ENCODE assay signal across 8 cellular contexts in the genomic region with DNA sequence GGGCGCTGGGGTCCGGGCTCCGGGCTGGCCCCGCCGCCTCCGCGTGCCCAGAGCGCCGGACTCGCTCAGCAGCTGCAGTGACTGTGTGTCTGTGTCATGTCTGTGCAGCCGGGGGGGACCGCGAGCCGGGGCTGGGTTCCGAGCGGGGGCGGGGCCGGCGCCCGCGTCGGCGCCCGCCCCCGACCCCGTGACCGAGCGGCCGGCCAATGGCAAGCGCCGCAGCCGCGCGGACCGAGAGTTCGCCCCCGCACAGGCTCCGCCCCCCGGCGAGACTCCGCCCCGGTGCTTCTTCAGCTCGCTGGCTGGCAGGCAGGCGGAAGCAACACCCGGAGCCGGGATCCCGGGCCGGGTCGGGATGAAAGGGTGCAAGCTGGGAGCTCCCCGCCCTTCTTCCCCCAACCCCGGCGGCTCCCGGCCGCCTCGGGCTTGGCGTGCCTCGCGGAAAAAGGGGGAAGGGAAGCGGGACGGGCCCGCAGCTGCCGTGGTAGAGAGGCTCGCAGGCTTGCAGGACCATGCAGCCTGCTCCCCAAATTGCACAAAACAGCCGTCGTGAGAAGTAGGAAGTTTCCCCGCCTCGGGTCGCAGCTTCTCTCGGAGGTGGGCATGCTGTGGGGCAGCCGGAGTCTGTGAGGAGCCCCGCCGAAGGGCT. TPM values are rescaled to one million over a fixed set of nuclear protein-coding genes. Genes with fewer than 3 reads are reported as not detected.
DNase-seq lines count a peak whose midpoint lies in the region; ATAC-seq, FAIRE-seq and TF ChIP-seq lines count a peak whose summit lies in the region.

No MANE protein-coding gene starts in this region.

- peak; percentile 85 to 92 for ATAC-seq in A549
- peak; percentile 65 for ATAC-seq in GM18873 (IDR thresholded peaks at IDR 0.05; ENCODE audit: low FRiP score, unreplicated experiment)
- ATAC-seq in HG03108 (IDR thresholded peaks at IDR 0.05; ENCODE audit: unreplicated experiment): peak; percentile 65

- TF ChIP-seq EP300 in A549 (IDR thresholded peaks at IDR 0.05): no peak

- no peaks in the 10 kb centered on the region for H3K9me3 ChIP-seq in A549

- H3K27ac ChIP-seq in A549: peak overlapping the region; percentile 68 to 91

- CTCF ChIA-PET in A549 (lab: Yijun Ruan, JAX): interaction anchor here (1.0 to 4.3 kb wide), 4 partner anchors 31 to 1310 kb away, joined by 3 to 17 read pairs (median 4); no protein-coding TSS in a partner anchor

- peak; percentile 73 for TF ChIP-seq POLR2A in A549 (IDR thresholded peaks at IDR 0.05; ENCODE audit: low read length)

- peak overlapping the region; percentile 66 for H3K4me3 ChIP-seq in A549

- TF ChIP-seq CTCF in A549 (IDR thresholded peaks at IDR 0.05): no peak

- no peak for FAIRE-seq in A549 (lab: Jason Lieb, UNC)

- H3K4me2 ChIP-seq in A549: peak overlapping the region; percentile 99

- 0% methylated on average over 11 of the region's 72 CpGs for WGBS in A549 (ENCODE audit: missing lambda C conversion rate)

- POLR2A ChIA-PET in A549 (lab: Yijun Ruan, JAX): interaction anchor here (0.5 to 0.6 kb wide), 3 partner anchors 402 to 1233 kb away, joined by 3 read pairs; no protein-coding TSS in a partner anchor

- DNase-seq in A549 (ENCODE audit: low read depth in 1 of 2, low spot score in 1 of 2) (peak; percentile 51 to 85), NCI-H226 (peak; percentile 76), cortex of kidney (lab: John Stamatoyannopoulos, UW) (peak; percentile 64), left kidney (ENCODE audit: low read depth, low spot score) (peak; percentile 99)
- DNase-seq in activated CD4-positive, alpha-beta T cell treated with anti-CD3 and anti-CD28 coated beads, Interleukin-2, amount 50 U/mL, for 1 hour: peak; percentile 77
- DNase-seq in stimulated activated CD4-positive, alpha-beta T cell treated with anti-CD3 and anti-CD28 coated beads, Interleukin-1b, Interleukin-23, amount 100 ng/mL, for 24 hours (ENCODE audit: low read depth in 4 of 4, low spot score in 1 of 4): peak; percentile 65 to 92 (median 80)

- no peak for TF ChIP-seq RAD21 in A549 (conservative IDR thresholded peaks at IDR 0.05 in 1 of 2, IDR thresholded peaks at IDR 0.05 in 1 of 2)

- H3K4me1 ChIP-seq in A549: peaks cover 9% of the 10 kb centered on the region; the same call in 2 of the 3 replicates

TF ChIP-seq in A549, 52 proteins besides CTCF, POLR2A, EP300 and RAD21:
- 0 out of 5 replicates have a peak, but pooled peaks of 1 of the 2 experiments have one; percentile 26 for TF ChIP-seq JUN (IDR thresholded peaks at IDR 0.05)
- TF ChIP-seq, protein P1, sequence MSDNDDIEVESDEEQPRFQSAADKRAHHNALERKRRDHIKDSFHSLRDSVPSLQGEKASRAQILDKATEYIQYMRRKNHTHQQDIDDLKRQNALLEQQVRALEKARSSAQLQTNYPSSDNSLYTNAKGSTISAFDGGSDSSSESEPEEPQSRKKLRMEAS (IDR thresholded peaks at IDR 0.05): peak; percentile 54; the same call in 1 of the 2 replicates
- TF ChIP-seq, protein P2, sequence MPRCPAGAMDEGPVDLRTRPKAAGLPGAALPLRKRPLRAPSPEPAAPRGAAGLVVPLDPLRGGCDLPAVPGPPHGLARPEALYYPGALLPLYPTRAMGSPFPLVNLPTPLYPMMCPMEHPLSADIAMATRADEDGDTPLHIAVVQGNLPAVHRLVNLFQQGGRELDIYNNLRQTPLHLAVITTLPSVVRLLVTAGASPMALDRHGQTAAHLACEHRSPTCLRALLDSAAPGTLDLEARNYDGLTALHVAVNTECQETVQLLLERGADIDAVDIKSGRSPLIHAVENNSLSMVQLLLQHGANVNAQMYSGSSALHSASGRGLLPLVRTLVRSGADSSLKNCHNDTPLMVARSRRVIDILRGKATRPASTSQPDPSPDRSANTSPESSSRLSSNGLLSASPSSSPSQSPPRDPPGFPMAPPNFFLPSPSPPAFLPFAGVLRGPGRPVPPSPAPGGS (IDR thresholded peaks at IDR 0.05): no peak

RNA-seq across cellular contexts. Expression of a gene that starts 0.8 kb away (rescaled TPM):
- polyA plus RNA-seq in A549 (2011; rRNA removed) (5.8 and 8.6 TPM in 2 replicates), A549 (2017; fragmentation: RNase III; extraction: RNeasy Plus Mini Kit Qiagen cat#74134 plus additional on column Dnase treatment) (2.3 to 2.7 TPM (median 2.6 TPM) in 3 replicates)
- 3.0 and 3.6 TPM in 2 replicates for polyA plus RNA-seq in A549 (2012; cell fraction: cytosol; rRNA removed)
- 3.7 and 4.7 TPM in 2 replicates for polyA plus RNA-seq in A549 (2012; cell fraction: nucleus; rRNA removed)
- 16.2 and 19.1 TPM in 2 replicates for polyA minus RNA-seq in A549 (2011; rRNA and poly(A)+ RNA removed)

Comparison
In these comparisons a context has a peak if more than half of its experiments do, and no peak if none do; other contexts are left out.
1. Peak in every context shown above with its lines: DNase-seq, ATAC-seq, H3K4me3 ChIP-seq and H3K27ac ChIP-seq.